ENCODE assay signal across 12 cellular contexts in genomic region chr14:94177806-94178205, GRCh38. TPM values are rescaled to one million over a fixed set of nuclear protein-coding genes. Genes with fewer than 3 reads are reported as not detected.
"Had no signal": no experiment of that assay in that cellular context is flagged by ENCODE, and none has a peak within 500 bp of the region (broad histone marks: within the 10 kb centered on the region; RNA-seq: fewer than 3 reads in every experiment).

No MANE protein-coding gene starts in this region.

- H3K36me3 ChIP-seq: breast epithelium, thyroid gland, vagina had no signal

- H3K36me3 Mint-ChIP-seq: mesothelial cell of epicardium had no signal

- H3K27me3 ChIP-seq: thyroid gland, vagina had no signal

- H3K9me3 Mint-ChIP-seq: activated naive CD8-positive, alpha-beta T cell treated with anti-CD3 and anti-CD28 coated beads, Interleukin-2, amount 10 ng/mL, durations not matched to agents 7 days and 5 days; activated T-cell treated with anti-CD3 and anti-CD28 coated beads, Interleukin-2, amount 50 U/mL, for 24 hours; mesothelial cell of epicardium had no signal

- H3K27ac Mint-ChIP-seq: activated naive CD8-positive, alpha-beta T cell treated with anti-CD3 and anti-CD28 coated beads, Interleukin-2, amount 10 ng/mL, durations not matched to agents 7 days and 5 days; activated T-cell treated with anti-CD3 and anti-CD28 coated beads, Interleukin-2, amount 50 U/mL, for 24 hours; mesothelial cell of epicardium had no signal

- FAIRE-seq: frontal cortex, kidney, small intestine had no signal

- H3K4me3 ChIP-seq: breast epithelium, thyroid gland, vagina had no signal

- DNase-seq: activated gamma-delta T cell treated with Interleukin-2 at 50 U/mL for 16 hours; activated naive CD8-positive, alpha-beta T cell treated with anti-CD3 and anti-CD28 coated beads, Interleukin-2, amount 10 ng/mL, durations not matched to agents 7 days and 5 days; activated T-cell treated with anti-CD3 and anti-CD28 coated beads, Interleukin-2, amount 50 U/mL, for 24 hours; anterior cingulate cortex; kidney; small intestine; thyroid gland had no signal

- H3K4me3 Mint-ChIP-seq: activated naive CD8-positive, alpha-beta T cell treated with anti-CD3 and anti-CD28 coated beads, Interleukin-2, amount 10 ng/mL, durations not matched to agents 7 days and 5 days; activated T-cell treated with anti-CD3 and anti-CD28 coated beads, Interleukin-2, amount 50 U/mL, for 24 hours; mesothelial cell of epicardium had no signal

RNA-seq across cellular contexts. Expression of gene PPP4R4, which starts 3.7 kb away (rescaled TPM):
- total RNA-seq: dermis microvascular lymphatic vessel endothelial cell had no signal
